ENCODE assay signal across 28 cellular contexts in genomic region chr17:34045990-34046389, GRCh38.
"Had no signal": no experiment of that assay in that cellular context is flagged by ENCODE, and none has a peak within 500 bp of the region (broad histone marks: within the 10 kb centered on the region; RNA-seq: fewer than 3 reads in every experiment).

No MANE protein-coding gene starts in this region.

- H3K4me1 ChIP-seq: stomach, suprapubic skin, testis, tibial artery, tibial nerve, transverse colon, upper lobe of left lung, upper lobe of right lung, uterus, vagina had no signal

- ATAC-seq: stimulated activated effector memory CD8-positive, alpha-beta T cell treated with anti-CD3 and anti-CD28 coated beads, Interleukin-12 subunit alpha, Interleukin-12 subunit beta, amount 100 ng/mL, for 72 hours; stimulated activated memory B cell treated with anti-CD40 and anti-IgM and Interleukin-4, amounts not matched to agents 10 μg/mL and 1 μg/mL and 100 μg/mL, for 72 hours; stimulated activated naive B cell treated with anti-CD40 and anti-IgM and Interleukin-4, amounts not matched to agents 10 μg/mL and 1 μg/mL and 100 μg/mL, for 72 hours; stimulated activated naive CD8-positive, alpha-beta T cell treated with anti-CD3 and anti-CD28 coated beads, Interleukin-15, amount 100 ng/mL, for 72 hours; upper lobe of right lung had no signal

- H3K27me3 ChIP-seq: testis, tibial artery, tibial nerve, upper lobe of left lung, uterus, vagina had no signal

- FAIRE-seq: urothelium cell line had no signal

- H3K4me3 Mint-ChIP-seq: stimulated activated effector memory CD8-positive, alpha-beta T cell treated with anti-CD3 and anti-CD28 coated beads, Interleukin-12 subunit alpha, Interleukin-12 subunit beta, amount 100 ng/mL, for 72 hours; stimulated activated memory B cell treated with anti-CD40 and anti-IgM and Interleukin-4, amounts not matched to agents 10 μg/mL and 1 μg/mL and 100 μg/mL, for 72 hours; stimulated activated naive B cell treated with anti-CD40 and anti-IgM and Interleukin-4, amounts not matched to agents 10 μg/mL and 1 μg/mL and 100 μg/mL, for 72 hours; stimulated activated naive CD8-positive, alpha-beta T cell treated with anti-CD3 and anti-CD28 coated beads, Interleukin-15, amount 100 ng/mL, for 72 hours; stimulated activated naive CD8-positive, alpha-beta T cell treated with anti-CD3 and anti-CD28 coated beads, Interleukin-15, Interleukin-2, amounts not matched to agents 100 ng/mL and 50 ng/mL, for 24 hours; type B pancreatic cell had no signal

- H3K4me3 ChIP-seq: stomach, suprapubic skin, testis, thoracic aorta, tibial artery, tibial nerve, transverse colon, upper lobe of left lung, upper lobe of right lung, uterus, vagina had no signal

- H3K9me3 ChIP-seq: suprapubic skin, testis, transverse colon, upper lobe of right lung, uterus, vagina had no signal

- H3K27ac ChIP-seq: stomach, suprapubic skin, testis, thoracic aorta, tibial artery, tibial nerve, transverse colon, upper lobe of left lung, upper lobe of right lung, uterus, vagina had no signal

- H3K4me1 Mint-ChIP-seq: stimulated activated effector memory CD8-positive, alpha-beta T cell treated with anti-CD3 and anti-CD28 coated beads, Interleukin-12 subunit alpha, Interleukin-12 subunit beta, amount 100 ng/mL, for 72 hours; stimulated activated memory B cell treated with anti-CD40 and anti-IgM and Interleukin-4, amounts not matched to agents 10 μg/mL and 1 μg/mL and 100 μg/mL, for 72 hours; stimulated activated naive B cell treated with anti-CD40 and anti-IgM and Interleukin-4, amounts not matched to agents 10 μg/mL and 1 μg/mL and 100 μg/mL, for 72 hours; stimulated activated naive CD8-positive, alpha-beta T cell treated with anti-CD3 and anti-CD28 coated beads, Interleukin-15, amount 100 ng/mL, for 72 hours had no signal

- H3K9me3 Mint-ChIP-seq: stimulated activated effector memory CD8-positive, alpha-beta T cell treated with anti-CD3 and anti-CD28 coated beads, Interleukin-12 subunit alpha, Interleukin-12 subunit beta, amount 100 ng/mL, for 72 hours; stimulated activated memory B cell treated with anti-CD40 and anti-IgM and Interleukin-4, amounts not matched to agents 10 μg/mL and 1 μg/mL and 100 μg/mL, for 72 hours; stimulated activated naive CD8-positive, alpha-beta T cell treated with anti-CD3 and anti-CD28 coated beads, Interleukin-15, amount 100 ng/mL, for 72 hours; type B pancreatic cell had no signal

- DNase-seq: stimulated activated CD4-positive, alpha-beta T cell treated with anti-CD3 and anti-CD28 coated beads, Interleukin-2, amount 100 ng/mL, for 24 hours; stimulated activated CD4-positive, alpha-beta T cell treated with anti-CD3 and anti-CD28 coated beads, Interleukin-2, amount 100 ng/mL, for 48 hours; stimulated activated CD4-positive, alpha-beta T cell treated with anti-CD3 and anti-CD28 coated beads, Interleukin-4, amount 100 ng/mL, for 1 hour; stimulated activated CD4-positive, alpha-beta T cell treated with anti-CD3 and anti-CD28 coated beads, Interleukin-4, amount 100 ng/mL, for 24 hours; stimulated activated CD4-positive, alpha-beta T cell treated with anti-CD3 and anti-CD28 coated beads, Interleukin-4, amount 100 ng/mL, for 4 hours; stimulated activated CD8-positive, alpha-beta memory T cell treated with anti-CD3 and anti-CD28 coated beads, Interleukin-4, amount 100 ng/mL, for 48 hours; stimulated activated naive B cell treated with anti-CD40 and anti-IgM and Interleukin-4, amounts not matched to agents 10 μg/mL and 1 μg/mL and 100 μg/mL, for 72 hours; stimulated activated naive CD4-positive, alpha-beta T cell; stimulated activated naive CD4-positive, alpha-beta T cell treated with Interleukin-2 at 50 U/mL for 16 hours; stimulated activated naive CD8-positive, alpha-beta T cell treated with anti-CD3 and anti-CD28 coated beads, Interleukin-15, amount 100 ng/mL, for 72 hours; stomach; substantia nigra; testis; tibial artery; transverse colon; trophoblast cell; upper lobe of left lung; upper lobe of right lung; uterus had no signal

- H3K36me3 Mint-ChIP-seq: stimulated activated effector memory CD8-positive, alpha-beta T cell treated with anti-CD3 and anti-CD28 coated beads, Interleukin-12 subunit alpha, Interleukin-12 subunit beta, amount 100 ng/mL, for 72 hours; stimulated activated memory B cell treated with anti-CD40 and anti-IgM and Interleukin-4, amounts not matched to agents 10 μg/mL and 1 μg/mL and 100 μg/mL, for 72 hours; stimulated activated naive B cell treated with anti-CD40 and anti-IgM and Interleukin-4, amounts not matched to agents 10 μg/mL and 1 μg/mL and 100 μg/mL, for 72 hours; type B pancreatic cell had no signal

- H3K27ac Mint-ChIP-seq: stimulated activated effector memory CD8-positive, alpha-beta T cell treated with anti-CD3 and anti-CD28 coated beads, Interleukin-12 subunit alpha, Interleukin-12 subunit beta, amount 100 ng/mL, for 72 hours; stimulated activated memory B cell treated with anti-CD40 and anti-IgM and Interleukin-4, amounts not matched to agents 10 μg/mL and 1 μg/mL and 100 μg/mL, for 72 hours; stimulated activated naive B cell treated with anti-CD40 and anti-IgM and Interleukin-4, amounts not matched to agents 10 μg/mL and 1 μg/mL and 100 μg/mL, for 72 hours; stimulated activated naive CD8-positive, alpha-beta T cell treated with anti-CD3 and anti-CD28 coated beads, Interleukin-15, amount 100 ng/mL, for 72 hours; stimulated activated naive CD8-positive, alpha-beta T cell treated with anti-CD3 and anti-CD28 coated beads, Interleukin-15, Interleukin-2, amounts not matched to agents 100 ng/mL and 50 ng/mL, for 24 hours; type B pancreatic cell had no signal

- H3K36me3 ChIP-seq: stomach, suprapubic skin, thoracic aorta, tibial artery, tibial nerve, transverse colon, upper lobe of left lung, upper lobe of right lung, uterus, vagina had no signal
